Comparison of ENCODE assay signal across 9 cellular contexts in the genomic region with DNA sequence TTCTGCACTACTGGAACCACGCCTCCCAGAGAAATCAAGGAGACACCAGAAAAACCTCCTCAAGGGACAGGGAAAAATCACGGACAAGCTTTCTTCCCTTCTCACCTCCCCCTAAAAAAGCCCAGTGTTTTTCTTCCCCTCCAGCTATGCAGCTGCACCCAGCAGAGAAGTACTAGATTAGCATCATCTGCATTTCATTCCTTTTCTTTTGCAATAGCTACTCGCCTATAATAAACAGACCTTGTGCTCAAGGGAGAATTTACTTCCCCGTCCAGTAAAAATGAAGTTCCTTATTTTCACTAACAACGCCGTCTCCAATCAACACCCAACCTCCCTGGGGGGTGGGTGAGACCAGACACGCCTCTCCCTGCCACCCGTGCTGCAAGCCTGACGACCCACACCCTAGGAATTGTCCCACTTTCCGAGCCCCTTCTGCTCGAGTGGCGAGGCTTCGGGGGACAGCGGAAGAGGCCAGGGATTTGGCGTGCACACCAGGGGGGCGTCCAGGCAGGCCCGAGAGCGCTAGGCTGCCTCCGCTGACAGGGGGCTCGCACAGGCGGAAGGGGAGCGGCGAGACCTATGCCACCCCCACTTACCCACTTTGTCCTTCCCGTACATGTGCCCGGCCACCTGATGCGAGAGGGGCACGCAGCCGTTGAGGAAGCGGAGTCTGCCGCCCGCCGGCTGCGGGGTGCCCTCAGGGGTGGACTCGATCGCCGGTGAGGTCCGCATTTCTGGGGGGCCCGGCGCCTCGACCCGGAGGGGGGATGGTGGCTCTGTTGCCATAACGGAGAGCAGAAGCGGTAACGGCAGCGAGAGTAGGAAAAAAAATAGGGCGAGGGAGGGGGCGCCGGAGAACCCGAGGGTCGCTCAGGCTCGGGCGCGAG. TPM values are rescaled to one million over a fixed set of nuclear protein-coding genes. Genes with fewer than 3 reads are reported as not detected.
A peak's percentile ranks its signal among the peaks of the same experiment; 100 is the strongest.
DNase-seq lines count a peak whose midpoint lies in the region; ATAC-seq, FAIRE-seq and TF ChIP-seq lines count a peak whose summit lies in the region.
"Had no signal": no experiment of that assay in that cellular context is flagged by ENCODE, and none has a peak within 500 bp of the region (broad histone marks: within the 10 kb centered on the region; RNA-seq: fewer than 3 reads in every experiment).

No MANE protein-coding gene starts in this region.

- BruUV-seq in HCT116 (replicated peaks; lab: Mats Ljungman, UMichigan): TSS peak; percentile 44

- ATAC-seq in HCT116: peak; percentile 3; the same call in 1 of the 2 replicates

- intact Hi-C loops in HCT116 (cut with micrococcal nuclease): no loop called here

- no peak overlapping the region for H2BK120ac ChIP-seq in mesendoderm (ENCODE audit: low read depth, low read length)

- CTCF ChIA-PET in HCT116 (lab: Charles Lee): no interaction called here

- peak overlapping the region; percentile 97 for H3K23ac ChIP-seq in mesendoderm (ENCODE audit: low read length)

- no CpG with 5 or more reads among the region's 53 CpGs for WGBS in mesendoderm (ENCODE audit: extremely low coverage, insufficient coverage, low lambda C conversion rate)

- RAD21 ChIA-PET in HCT116 (lab: Charles Lee; ENCODE audit: low non-redundant PET in 1 of 2, low total read pairs in 2 of 2, uncharacterized antibody in 2 of 2, unreplicated experiment in 2 of 2): no interaction called here

- POLR2A ChIA-PET in HCT116 (lab: Charles Lee): no interaction called here

- no peaks in the 10 kb centered on the region for H3K36me3 ChIP-seq in ES-I3 (ENCODE audit: insufficient read depth, low read length)
- no peaks in the 10 kb centered on the region for H3K36me3 ChIP-seq in HCT116 (ENCODE audit: control insufficient read depth in 1 of 2, insufficient read depth in 2 of 2, low read length in 2 of 2)
- H3K36me3 ChIP-seq in mesendoderm (ENCODE audit: control insufficient read depth, insufficient read depth, low read length): no peaks in the 10 kb centered on the region

- H3K27me3 ChIP-seq in HCT116 (ENCODE audit: insufficient read depth, low read length) (no peaks in the 10 kb centered on the region), mesendoderm (ENCODE audit: insufficient read depth, low read length, poor library complexity) (no peaks in the 10 kb centered on the region)

- peaks cover 2% of the 10 kb centered on the region for H3K79me1 ChIP-seq in mesendoderm (ENCODE audit: low read length)

- H3K9me3 ChIP-seq in ES-I3 (ENCODE audit: control insufficient read depth, insufficient read depth, low read length) (no peaks in the 10 kb centered on the region), HCT116 (ENCODE audit: control insufficient read depth in 1 of 2, insufficient read depth in 1 of 2, low read depth in 1 of 2, low read length in 2 of 2) (no peaks in the 10 kb centered on the region)

- H4K20me1 ChIP-seq in HCT116 (ENCODE audit: insufficient read depth): no peaks in the 10 kb centered on the region

- FAIRE-seq in GM12891 (lab: Jason Lieb, UNC): no peak
- FAIRE-seq: endometrium had no signal

- no peak overlapping the region for H2AFZ ChIP-seq in HCT116 (ENCODE audit: low read depth, low read length, poor library complexity, severe bottlenecking)

- H3K4me2 ChIP-seq in HCT116 (ENCODE audit: low read length) (peak overlapping the region; percentile 97), mesendoderm (ENCODE audit: low read length) (peak overlapping the region; percentile 74)

- no peak overlapping the region for H2AK5ac ChIP-seq in mesendoderm (ENCODE audit: low read length)

- H3K79me2 ChIP-seq in HCT116 (ENCODE audit: insufficient read depth, low read length) (peaks cover 42% of the 10 kb centered on the region), mesendoderm (ENCODE audit: control insufficient read depth, insufficient read depth, low read length) (peaks cover 18% of the 10 kb centered on the region)

- H3K4me3 ChIP-seq in HCT116 (replicated peaks in 1 of 2; ENCODE audit: low read depth in 1 of 2, low read length in 2 of 2): peak overlapping the region; percentile 74 to 81
- peak overlapping the region; percentile 77 for H3K4me3 ChIP-seq in epithelial cell of esophagus (ENCODE audit: low read length)
- H3K4me3 ChIP-seq in mesendoderm (ENCODE audit: low read length): peak overlapping the region; percentile 72

- TF ChIP-seq POLR2A in HCT116 (IDR thresholded peaks at IDR 0.05; ENCODE audit: borderline replicate concordance, extremely low read depth, insufficient read depth, insufficient read length) (no peak), GM12891 (IDR thresholded peaks at IDR 0.05; ENCODE audit: low read depth, low read length) (no peak)

- no peak for DNase-seq in HCT116 (ENCODE audit: low read depth, low spot score)
- peak; percentile 8 for DNase-seq in NCI-H226
- peak; percentile 36 for DNase-seq in activated CD8-positive, alpha-beta memory T cell treated with anti-CD3 and anti-CD28 coated beads, Interleukin-2, amount 50 U/mL, for 4 hours
- peak; percentile 83 for DNase-seq in epithelial cell of esophagus (ENCODE audit: low read depth)
- peak; percentile 60 for DNase-seq in mesendoderm
- peak in 5 of 6 experiments; percentile 37 to 60 (median 46) for DNase-seq in stimulated activated naive CD4-positive, alpha-beta T cell (lab: John Stamatoyannopoulos, UW)
- no peak for DNase-seq in GM12891 (ENCODE audit: insufficient read length, low spot score)

- peak overlapping the region; percentile 73 for H2BK5ac ChIP-seq in mesendoderm (ENCODE audit: low read length)

- peak overlapping the region; percentile 96 for H3K56ac ChIP-seq in mesendoderm (ENCODE audit: low read length)

- no peak overlapping the region for H2BK15ac ChIP-seq in mesendoderm (replicated peaks; ENCODE audit: low read depth)

- peak overlapping the region; percentile 72 for H3K9ac ChIP-seq in ES-I3 (ENCODE audit: low read depth, low read length)
- H3K9ac ChIP-seq in HCT116 (ENCODE audit: low read length): peak overlapping the region; percentile 73
- peak overlapping the region; percentile 79 for H3K9ac ChIP-seq in mesendoderm (ENCODE audit: low read length)

- H3K18ac ChIP-seq in mesendoderm (ENCODE audit: low read length): peak overlapping the region; percentile 91

- no peak overlapping the region for H4K5ac ChIP-seq in mesendoderm (ENCODE audit: low read length)

- no peak overlapping the region for H4K8ac ChIP-seq in mesendoderm (ENCODE audit: low read depth, low read length)

- H3K27ac ChIP-seq in HCT116 (ENCODE audit: low read depth, low read length) (peak overlapping the region; percentile 46; the same call in 1 of the 2 replicates), mesendoderm (ENCODE audit: low read depth, low read length) (peak overlapping the region; percentile 81)

- no peak for TF ChIP-seq CTCF in HCT116 (IDR thresholded peaks at IDR 0.05 in 2 of 3, conservative IDR thresholded peaks at IDR 0.05 in 1 of 3; ENCODE audit: borderline replicate concordance in 1 of 3, insufficient read depth in 1 of 3, low read depth in 2 of 3, low read length in 2 of 3)
- no peak for TF ChIP-seq CTCF in epithelial cell of esophagus (IDR thresholded peaks at IDR 0.05; ENCODE audit: insufficient read depth, low read depth, low read length, missing control alignments)

- peaks cover 7% of the 10 kb centered on the region; the same call in 1 of the 2 replicates for H3K4me1 ChIP-seq in ES-I3 (ENCODE audit: insufficient read depth, low read length)
- peaks cover 16 to 28% of the 10 kb centered on the region in 2 experiments for H3K4me1 ChIP-seq in HCT116 (ENCODE audit: control insufficient read depth in 1 of 2, insufficient read depth in 2 of 2, low read length in 2 of 2)
- H3K4me1 ChIP-seq in mesendoderm (ENCODE audit: control insufficient read depth, low read depth, low read length): no peaks in the 10 kb centered on the region

- no peak overlapping the region for H3K4ac ChIP-seq in mesendoderm (ENCODE audit: low read depth, low read length)

- H3K9me2 ChIP-seq in HCT116 (ENCODE audit: insufficient read depth): no peaks in the 10 kb centered on the region

- no peak for TF ChIP-seq RAD21 in HCT116 (IDR thresholded peaks at IDR 0.05; ENCODE audit: low read depth)

TF ChIP-seq in HCT116, 20 proteins besides CTCF, POLR2A, EP300 and RAD21 (continues in another document):
- TF ChIP-seq EZH2 (IDR thresholded peaks at IDR 0.05) (no peak), FOSL1 (IDR thresholded peaks at IDR 0.05; ENCODE audit: low read depth) (no peak), CEBPB (IDR thresholded peaks at IDR 0.05; ENCODE audit: low read depth) (no peak), YY1 (IDR thresholded peaks at IDR 0.05; ENCODE audit: extremely low read depth, insufficient replicate concordance, low read depth, low read length) (no peak)

TF ChIP-seq in GM12891, 5 proteins besides CTCF, POLR2A, EP300 and RAD21:
- TF ChIP-seq POU2F2 (IDR thresholded peaks at IDR 0.05; ENCODE audit: low read depth, low read length): no peak
- no peak for TF ChIP-seq TAF1 (IDR thresholded peaks at IDR 0.05; ENCODE audit: low read depth, low read length)
- no peak for TF ChIP-seq PAX5 (IDR thresholded peaks at IDR 0.05; ENCODE audit: insufficient read depth, low read length, severe bottlenecking)
- no peak for TF ChIP-seq SPI1 (IDR thresholded peaks at IDR 0.05; ENCODE audit: low read depth, low read length)

RNA-seq across cellular contexts. Expression of a gene that starts 0.6 kb away (rescaled TPM):
- 5.5 TPM for total RNA-seq in HCT116 (2021; ENCODE audit: unreplicated experiment)
- polyA plus RNA-seq in HCT116 (2012): 0.49 and 0.82 TPM in 2 replicates
- polyA plus RNA-seq in mesendoderm (2013, experiment 1 of 2): 8.0 TPM
- polyA plus RNA-seq in mesendoderm (2013, experiment 2 of 2): 8.3 TPM
- 1.6 TPM for polyA plus RNA-seq in GM12891 (2012; ENCODE audit: low read depth, missing spikeins)

RNA-seq across cellular contexts. Expression of a gene that starts 1.9 kb away (rescaled TPM):
- total RNA-seq in HCT116 (2021; ENCODE audit: unreplicated experiment): 47.3 TPM
- 17.2 and 22.4 TPM in 2 replicates for polyA plus RNA-seq in HCT116 (2012)
- 88.3 TPM for polyA plus RNA-seq in mesendoderm (2013, experiment 1 of 2)
- polyA plus RNA-seq in mesendoderm (2013, experiment 2 of 2): 85.8 TPM
- 25.9 TPM for polyA plus RNA-seq in GM12891 (2012; ENCODE audit: low read depth, missing spikeins)

Comparison
In these comparisons a context has a peak if more than half of its experiments do, and no peak if none do; other contexts are left out.
1. DNase-seq: peak in NCI-H226 (single experiment), activated CD8-positive, alpha-beta memory T cell treated with anti-CD3 and anti-CD28 coated beads, Interleukin-2, amount 50 U/mL, for 4 hours (single experiment), epithelial cell of esophagus (single experiment), mesendoderm (single experiment) and stimulated activated naive CD4-positive, alpha-beta T cell (5 of 6); none in HCT116 (single experiment) and GM12891 (single experiment).
2. Peak in every context shown above with its lines, with median percentiles within 50 percentile points of each other: H3K9ac ChIP-seq and H3K4me3 ChIP-seq.